ENCODE assay signal across 40 cellular contexts in the genomic region with DNA sequence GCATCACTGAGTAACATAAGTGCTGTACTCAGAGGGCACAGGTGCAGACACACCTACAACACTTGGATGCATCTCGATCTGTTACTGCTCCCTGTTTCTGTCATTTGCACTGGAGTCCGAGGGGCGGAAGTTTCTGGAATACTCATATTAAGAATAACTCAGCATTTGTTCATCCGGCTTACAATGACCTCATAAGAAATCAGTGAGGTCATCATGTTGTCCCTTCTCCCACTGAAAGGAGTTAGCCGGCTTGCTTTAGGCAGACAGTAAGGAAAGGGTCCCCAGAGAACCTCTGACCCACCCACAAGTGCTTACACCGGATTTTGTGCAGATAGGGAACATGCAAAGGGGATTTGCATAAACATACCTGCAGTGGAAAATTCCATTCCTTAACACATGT.
"Had no signal": no experiment of that assay in that cellular context is flagged by ENCODE, and none has a peak within 500 bp of the region (broad histone marks: within the 10 kb centered on the region; RNA-seq: fewer than 3 reads in every experiment).

No MANE protein-coding gene starts in this region.

- H3K36me3 Mint-ChIP-seq: activated naive CD4-positive, alpha-beta T cell treated with anti-CD3 and anti-CD28 coated beads, Interleukin-2, amount 10 ng/mL, durations not matched to agents 7 days and 5 days; activated naive CD4-positive, alpha-beta T cell treated with anti-CD3 and anti-CD28 coated beads, Interleukin-2, amount 50 U/mL, for 24 hours; activated naive CD4-positive, alpha-beta T cell treated with anti-CD3 and anti-CD28 coated beads, Interleukin-2, amount 50 U/mL, for 72 hours; activated naive CD8-positive, alpha-beta T cell; activated naive CD8-positive, alpha-beta T cell treated with anti-CD3 and anti-CD28 coated beads for 36 hours; activated naive CD8-positive, alpha-beta T cell treated with anti-CD3 and anti-CD28 coated beads, Interleukin-2, amount 10 ng/mL, durations not matched to agents 7 days and 5 days; brain had no signal

- H3K4me3 ChIP-seq: adrenal gland, ascending aorta, body of pancreas, breast epithelium, cardiac muscle cell had no signal

- H3K36me3 ChIP-seq: adrenal gland, ascending aorta, brain microvascular endothelial cell, breast epithelium, cardiac muscle cell had no signal

- H3K4me1 Mint-ChIP-seq: activated naive CD4-positive, alpha-beta T cell treated with anti-CD3 and anti-CD28 coated beads, Interleukin-2, amount 10 ng/mL, durations not matched to agents 7 days and 5 days; activated naive CD4-positive, alpha-beta T cell treated with anti-CD3 and anti-CD28 coated beads, Interleukin-2, amount 50 U/mL, for 24 hours; activated naive CD8-positive, alpha-beta T cell treated with anti-CD3 and anti-CD28 coated beads for 36 hours; activated naive CD8-positive, alpha-beta T cell treated with anti-CD3 and anti-CD28 coated beads, Interleukin-2, amount 10 ng/mL, durations not matched to agents 7 days and 5 days; activated naive CD8-positive, alpha-beta T cell treated with anti-CD3 and anti-CD28 coated beads, Interleukin-2, amount 50 U/mL, for 24 hours; activated T-helper 17 cell treated with anti-CD3 and anti-CD28 coated beads, Interleukin-2, amount 50 U/mL, for 72 hours; central memory CD8-positive, alpha-beta T cell had no signal

- FAIRE-seq: astrocyte, bronchial epithelial cell had no signal

- ATAC-seq: activated naive CD4-positive, alpha-beta T cell treated with anti-CD3 and anti-CD28 coated beads, Interleukin-2, amount 50 U/mL, for 72 hours; activated naive CD8-positive, alpha-beta T cell treated with anti-CD3 and anti-CD28 coated beads, Interleukin-2, amount 50 U/mL, for 24 hours; activated T-cell treated with anti-CD3 and anti-CD28 coated beads, Interleukin-2, amount 50 U/mL, for 4 hours; activated T-cell treated with anti-CD3 and anti-CD28 coated beads, Interleukin-2, amount 50 U/mL, for 72 hours; activated T-helper 17 cell treated with anti-CD3 and anti-CD28 coated beads, Interleukin-2, amount 50 U/mL, for 72 hours; body of pancreas had no signal

- H3K27ac Mint-ChIP-seq: activated naive CD4-positive, alpha-beta T cell treated with anti-CD3 and anti-CD28 coated beads for 36 hours; activated naive CD4-positive, alpha-beta T cell treated with anti-CD3 and anti-CD28 coated beads, Interleukin-2, amount 10 ng/mL, durations not matched to agents 7 days and 5 days; activated naive CD4-positive, alpha-beta T cell treated with anti-CD3 and anti-CD28 coated beads, Interleukin-2, amount 50 U/mL, for 24 hours; activated naive CD4-positive, alpha-beta T cell treated with anti-CD3 and anti-CD28 coated beads, Interleukin-2, amount 50 U/mL, for 72 hours; activated naive CD8-positive, alpha-beta T cell; activated naive CD8-positive, alpha-beta T cell treated with anti-CD3 and anti-CD28 coated beads for 36 hours; activated naive CD8-positive, alpha-beta T cell treated with anti-CD3 and anti-CD28 coated beads, Interleukin-2, amount 10 ng/mL, durations not matched to agents 7 days and 5 days; activated naive CD8-positive, alpha-beta T cell treated with anti-CD3 and anti-CD28 coated beads, Interleukin-2, amount 50 U/mL, for 24 hours; activated T-cell treated with anti-CD3 and anti-CD28 coated beads, Interleukin-2, amount 50 U/mL, for 24 hours; activated T-cell treated with anti-CD3 and anti-CD28 coated beads, Interleukin-2, amount 50 U/mL, for 72 hours; activated T-helper 1 cell treated with anti-CD3 and anti-CD28 coated beads, Interleukin-12 subunit alpha, Interleukin-12 subunit beta, Interleukin-2, Interleukin-4 antibody, amounts not matched to agents 30 ng/mL and 10 ng/mL and 1 ng/mL, durations not matched to agents 14 hours and 24 hours and 36 hours; activated T-helper 17 cell treated with anti-CD3 and anti-CD28 coated beads, Interleukin-2, amount 50 U/mL, for 72 hours; activated T-helper 2 cell treated with anti-CD3 and anti-CD28 coated beads, Interferon-gamma antibody, Interleukin-2, Interleukin-4, amounts not matched to agents 10 μg/mL and 5 μg/mL and 100 μg/mL, durations not matched to agents 14 hours and 24 hours and 36 hours; brain had no signal

- DNase-seq: activated effector memory CD4-positive, alpha-beta T cell treated with anti-CD3 and anti-CD28 coated beads, Interleukin-2, amount 50 U/mL, for 16 hours; activated effector memory CD4-positive, alpha-beta T cell treated with Interleukin-2 at 50 U/mL for 16 hours; activated gamma-delta T cell; activated gamma-delta T cell treated with Interleukin-2 at 50 U/mL for 16 hours; activated naive CD4-positive, alpha-beta T cell; activated naive CD4-positive, alpha-beta T cell treated with anti-CD3 and anti-CD28 coated beads for 36 hours; activated naive CD4-positive, alpha-beta T cell treated with anti-CD3 and anti-CD28 coated beads, Interleukin-2, amount 10 ng/mL, durations not matched to agents 7 days and 5 days; activated naive CD4-positive, alpha-beta T cell treated with anti-CD3 and anti-CD28 coated beads, Interleukin-2, amount 50 U/mL, for 16 hours; activated naive CD4-positive, alpha-beta T cell treated with Interleukin-2 at 50 U/mL for 16 hours; activated naive CD8-positive, alpha-beta T cell treated with anti-CD3 and anti-CD28 coated beads for 36 hours; activated naive CD8-positive, alpha-beta T cell treated with anti-CD3 and anti-CD28 coated beads, Interleukin-2, amount 10 ng/mL, durations not matched to agents 7 days and 5 days; activated naive CD8-positive, alpha-beta T cell treated with anti-CD3 and anti-CD28 coated beads, Interleukin-2, amount 50 U/mL, for 24 hours; activated T-cell treated with anti-CD3 and anti-CD28 coated beads, Interleukin-2, amount 50 U/mL, for 1 hour; activated T-cell treated with anti-CD3 and anti-CD28 coated beads, Interleukin-2, amount 50 U/mL, for 24 hours; activated T-cell treated with anti-CD3 and anti-CD28 coated beads, Interleukin-2, amount 50 U/mL, for 4 hours; activated T-cell treated with anti-CD3 and anti-CD28 coated beads, Interleukin-2, amount 50 U/mL, for 48 hours; activated T-cell treated with anti-CD3 and anti-CD28 coated beads, Interleukin-2, amount 50 U/mL, for 72 hours; adrenal gland; amniotic stem cell; amygdala; anterior cingulate cortex; aorta; body of pancreas; brain microvascular endothelial cell; caudate nucleus; central memory CD4-positive, alpha-beta T cell; cerebellar nuclear complex had no signal

- H3K27me3 ChIP-seq: adrenal gland, ascending aorta, body of pancreas, brain microvascular endothelial cell, cardiac muscle cell had no signal

- H3K27me3 Mint-ChIP-seq: activated naive CD4-positive, alpha-beta T cell treated with anti-CD3 and anti-CD28 coated beads, Interleukin-2, amount 10 ng/mL, durations not matched to agents 7 days and 5 days; activated T-cell treated with anti-CD3 and anti-CD28 coated beads, Interleukin-2, amount 50 U/mL, for 24 hours; activated T-helper 17 cell treated with anti-CD3 and anti-CD28 coated beads, Interleukin-2, amount 50 U/mL, for 72 hours; brain had no signal

- H3K4me3 Mint-ChIP-seq: activated naive CD4-positive, alpha-beta T cell treated with anti-CD3 and anti-CD28 coated beads for 36 hours; activated naive CD4-positive, alpha-beta T cell treated with anti-CD3 and anti-CD28 coated beads, Interleukin-2, amount 10 ng/mL, durations not matched to agents 7 days and 5 days; activated naive CD4-positive, alpha-beta T cell treated with anti-CD3 and anti-CD28 coated beads, Interleukin-2, amount 50 U/mL, for 24 hours; activated naive CD8-positive, alpha-beta T cell; activated naive CD8-positive, alpha-beta T cell treated with anti-CD3 and anti-CD28 coated beads for 36 hours; activated naive CD8-positive, alpha-beta T cell treated with anti-CD3 and anti-CD28 coated beads, Interleukin-2, amount 10 ng/mL, durations not matched to agents 7 days and 5 days; activated naive CD8-positive, alpha-beta T cell treated with anti-CD3 and anti-CD28 coated beads, Interleukin-2, amount 50 U/mL, for 24 hours; activated T-cell treated with anti-CD3 and anti-CD28 coated beads, Interleukin-2, amount 50 U/mL, for 24 hours; activated T-cell treated with anti-CD3 and anti-CD28 coated beads, Interleukin-2, amount 50 U/mL, for 4 hours; activated T-cell treated with anti-CD3 and anti-CD28 coated beads, Interleukin-2, amount 50 U/mL, for 72 hours; activated T-helper 1 cell treated with anti-CD3 and anti-CD28 coated beads, Interleukin-12 subunit alpha, Interleukin-12 subunit beta, Interleukin-2, Interleukin-4 antibody, amounts not matched to agents 30 ng/mL and 10 ng/mL and 1 ng/mL, durations not matched to agents 14 hours and 24 hours and 36 hours; activated T-helper 17 cell treated with anti-CD3 and anti-CD28 coated beads, Interleukin-2, amount 50 U/mL, for 72 hours; brain; central memory CD8-positive, alpha-beta T cell had no signal

- H3K4me1 ChIP-seq: adrenal gland, ascending aorta, breast epithelium had no signal

- H3K27ac ChIP-seq: adrenal gland, ascending aorta, body of pancreas, brain microvascular endothelial cell, breast epithelium, cardiac muscle cell had no signal

- H3K9me3 Mint-ChIP-seq: activated naive CD4-positive, alpha-beta T cell treated with anti-CD3 and anti-CD28 coated beads, Interleukin-2, amount 50 U/mL, for 24 hours; activated naive CD8-positive, alpha-beta T cell treated with anti-CD3 and anti-CD28 coated beads, Interleukin-2, amount 50 U/mL, for 24 hours; activated T-cell treated with anti-CD3 and anti-CD28 coated beads, Interleukin-2, amount 50 U/mL, for 24 hours had no signal

- H3K9me3 ChIP-seq: adrenal gland, ascending aorta, body of pancreas, breast epithelium had no signal
